Comparison of ENCODE assay signal across 12 cellular contexts in the genomic region with DNA sequence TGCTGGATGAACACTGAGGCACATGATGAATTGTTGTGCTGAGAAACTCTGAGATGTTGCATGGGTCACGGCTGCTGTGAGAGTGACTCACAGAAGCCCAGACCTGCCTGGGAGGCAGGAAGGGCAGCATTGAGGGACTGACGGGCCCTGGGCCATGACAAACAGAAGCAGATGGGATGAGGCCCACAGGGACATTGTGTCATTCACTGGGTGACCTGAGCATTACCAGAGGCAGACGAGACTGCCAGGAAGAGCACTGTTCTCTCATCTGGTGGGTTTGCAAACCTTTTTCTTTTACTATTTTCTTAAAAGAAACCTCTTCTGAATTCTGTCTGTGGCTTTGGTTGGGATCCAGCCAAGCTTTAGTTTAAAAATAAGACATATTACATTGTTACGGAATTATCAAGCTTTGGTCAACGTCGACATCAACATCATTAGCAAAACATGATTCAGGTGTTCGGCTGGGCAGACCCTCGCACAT.
A peak's percentile ranks its signal among the peaks of the same experiment; 100 is the strongest.
DNase-seq lines count a peak whose midpoint lies in the region; ATAC-seq and TF ChIP-seq lines count a peak whose summit lies in the region.
"Had no signal": no experiment of that assay in that cellular context is flagged by ENCODE, and none has a peak within 500 bp of the region (broad histone marks: within the 10 kb centered on the region; RNA-seq: fewer than 3 reads in every experiment).

No MANE protein-coding gene starts in this region.

- 57% methylated on average over 8 of the region's 8 CpGs for WGBS in hepatocyte (ENCODE audit: low lambda C conversion rate, missing lambda C conversion rate)

- H3K27me3 ChIP-seq in hepatocyte = no peaks in the 10 kb centered on the region
- H3K27me3 ChIP-seq: thyroid gland had no signal

- H3K4me1 ChIP-seq in hepatocyte (ENCODE audit: insufficient read depth) = peaks cover 25% of the 10 kb centered on the region
- H3K4me1 ChIP-seq: BLaER1 had no signal

- DNase-seq in NCI-H2196 (lab: John Stamatoyannopoulos, UW; ENCODE audit: unreplicated experiment) (peak; percentile 35), NCI-H2196 treated with DMSO at 0.1 percent for 48 hours (lab: John Stamatoyannopoulos, UW; ENCODE audit: unreplicated experiment) (no peak), astrocyte of the spinal cord (ENCODE audit: low read depth, low spot score) (peak; percentile 98), hepatocyte (ENCODE audit: low spot score) (peak; percentile 55), type B pancreatic cell (ENCODE audit: extremely low spot score, unreplicated experiment) (no peak), NCI-H526 treated with DMSO at 0.1 percent for 48 hours (lab: John Stamatoyannopoulos, UW) (no peak)
- DNase-seq: caudate nucleus, natural killer cell had no signal

- peaks cover 33% of the 10 kb centered on the region for H3K4me1 Mint-ChIP-seq in type B pancreatic cell (ENCODE audit: unreplicated experiment)
- H3K4me1 Mint-ChIP-seq: natural killer cell had no signal

- no peaks in the 10 kb centered on the region for H3K36me3 Mint-ChIP-seq in type B pancreatic cell
- H3K36me3 Mint-ChIP-seq: natural killer cell had no signal

- ATAC-seq in HG02588 (IDR thresholded peaks at IDR 0.05; ENCODE audit: unreplicated experiment) = no peak
- no peak for ATAC-seq in HG02970 (IDR thresholded peaks at IDR 0.05; ENCODE audit: low FRiP score, unreplicated experiment)
- ATAC-seq: natural killer cell had no signal

- no peaks in the 10 kb centered on the region for H3K9me3 Mint-ChIP-seq in type B pancreatic cell
- H3K9me3 Mint-ChIP-seq: natural killer cell had no signal

- H3K4me3 Mint-ChIP-seq in type B pancreatic cell = peak overlapping the region; percentile 20
- H3K4me3 Mint-ChIP-seq: natural killer cell had no signal

- H3K27me3 Mint-ChIP-seq in type B pancreatic cell = peaks cover 3% of the 10 kb centered on the region

- no peak overlapping the region for H3K4me3 ChIP-seq in astrocyte of the spinal cord (ENCODE audit: low read depth, low read length)
- H3K4me3 ChIP-seq in hepatocyte = no peak overlapping the region
- H3K4me3 ChIP-seq: BLaER1, thyroid gland had no signal

- no peaks in the 10 kb centered on the region for H3K9me3 ChIP-seq in hepatocyte (ENCODE audit: low read depth)
- H3K9me3 ChIP-seq: BLaER1, thyroid gland had no signal

- H3K27ac ChIP-seq in hepatocyte = no peak overlapping the region
- H3K27ac ChIP-seq: BLaER1 had no signal

- no peaks in the 10 kb centered on the region for H3K9me2 ChIP-seq in hepatocyte (replicated peaks; ENCODE audit: insufficient read depth)

- H2AFZ ChIP-seq in hepatocyte = no peak overlapping the region

- no peaks in the 10 kb centered on the region for H3K79me2 ChIP-seq in hepatocyte

- no peaks in the 10 kb centered on the region for H4K20me1 ChIP-seq in hepatocyte (ENCODE audit: insufficient read depth, poor library complexity, severe bottlenecking)
- H4K20me1 ChIP-seq: BLaER1 had no signal

- H3K27ac Mint-ChIP-seq in type B pancreatic cell = peak overlapping the region; percentile 88
- H3K27ac Mint-ChIP-seq: natural killer cell had no signal

- no peak overlapping the region for H3K4me2 ChIP-seq in hepatocyte
- H3K4me2 ChIP-seq: BLaER1 had no signal

- TF ChIP-seq CTCF in astrocyte of the spinal cord (IDR thresholded peaks at IDR 0.05; ENCODE audit: low read depth, low read length) (no peak), hepatocyte (IDR thresholded peaks at IDR 0.05; ENCODE audit: poor library complexity) (no peak), type B pancreatic cell (conservative IDR thresholded peaks at IDR 0.05) (no peak)

- no peaks in the 10 kb centered on the region for H3K36me3 ChIP-seq in hepatocyte (replicated peaks; ENCODE audit: insufficient read depth, low read depth)
- H3K36me3 ChIP-seq: BLaER1, thyroid gland had no signal

- in situ Hi-C loops in astrocyte of the spinal cord (cut with HindIII; ENCODE audit: low sequenced_read_pairs) = no loop called here

Comparison
In these comparisons a context has a peak if more than half of its experiments do, and no peak if none do; other contexts are left out.
1. DNase-seq: peak in NCI-H2196 (single experiment), astrocyte of the spinal cord (single experiment) and hepatocyte (single experiment); none in NCI-H2196 treated with DMSO at 0.1 percent for 48 hours (single experiment), type B pancreatic cell (single experiment) and NCI-H526 treated with DMSO at 0.1 percent for 48 hours (single experiment).